Comparison of ENCODE assay signal across 11 cellular contexts in the genomic region with DNA sequence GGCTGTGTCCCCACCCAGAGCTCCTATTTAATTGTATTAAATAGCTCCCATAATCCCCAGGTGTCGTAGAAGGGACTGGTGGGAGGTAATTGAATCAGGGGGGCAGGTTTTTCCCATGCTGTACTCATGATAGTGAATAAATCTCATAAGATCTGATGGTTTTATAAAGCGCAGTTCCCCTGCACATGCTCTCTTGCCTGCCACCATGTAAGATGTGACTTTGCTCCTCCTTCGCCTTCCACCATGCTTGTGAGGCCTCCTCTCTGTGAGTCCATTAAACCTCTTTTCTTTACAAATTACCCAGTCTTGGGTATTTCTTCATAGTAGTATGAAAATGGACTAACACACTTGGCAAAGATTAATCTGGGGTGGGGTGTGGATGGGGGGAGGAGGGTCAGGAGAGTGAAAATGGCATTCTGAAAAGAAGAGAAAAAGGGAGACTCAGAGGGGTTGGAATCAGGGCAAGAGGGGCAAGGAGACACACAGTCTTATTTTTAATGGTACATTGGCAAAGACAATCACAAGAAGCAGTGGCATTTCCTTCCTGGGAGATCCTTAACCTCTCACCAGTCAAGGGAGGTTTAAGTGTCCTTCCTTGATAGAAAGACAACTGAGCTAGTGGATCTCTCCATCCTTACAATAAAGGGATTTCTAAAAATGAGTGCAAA. TPM values are rescaled to one million over a fixed set of nuclear protein-coding genes. Genes with fewer than 3 reads are reported as not detected.
A peak's percentile ranks its signal among the peaks of the same experiment; 100 is the strongest.
DNase-seq lines count a peak whose midpoint lies in the region; ATAC-seq and TF ChIP-seq lines count a peak whose summit lies in the region.
"Had no signal": no experiment of that assay in that cellular context is flagged by ENCODE, and none has a peak within 500 bp of the region (broad histone marks: within the 10 kb centered on the region; RNA-seq: fewer than 3 reads in every experiment).

No MANE protein-coding gene starts in this region.

- 97% methylated on average over 3 of the region's 3 CpGs for WGBS in smooth muscle cell (ENCODE audit: low lambda C conversion rate)

- H3K4me3 ChIP-seq in ascending aorta: no peak overlapping the region
- H3K4me3 ChIP-seq in smooth muscle cell: no peak overlapping the region
- no peak overlapping the region for H3K4me3 ChIP-seq in CD4-positive, alpha-beta memory T cell (ENCODE audit: low read length in 2 of 2)

- H3K27ac ChIP-seq in ascending aorta: peak overlapping the region; percentile 83 to 85
- H3K27ac ChIP-seq in smooth muscle cell (ENCODE audit: low read depth): peak overlapping the region; percentile 95
- no peak overlapping the region for H3K27ac ChIP-seq in CD4-positive, alpha-beta memory T cell (ENCODE audit: low read depth, low read length)

- peaks cover 11% of the 10 kb centered on the region for H3F3A ChIP-seq in smooth muscle cell (ENCODE audit: low read depth)

- no peaks in the 10 kb centered on the region for H3K27me3 Mint-ChIP-seq in CD4-positive, alpha-beta memory T cell
- H3K27me3 Mint-ChIP-seq: naive B cell had no signal

- ATAC-seq in GM19351 (IDR thresholded peaks at IDR 0.05; ENCODE audit: unreplicated experiment): peak; percentile 30
- ATAC-seq in HG02763 (IDR thresholded peaks at IDR 0.05; ENCODE audit: unreplicated experiment): peak; percentile 10
- no peak for ATAC-seq in HG02798 (IDR thresholded peaks at IDR 0.05; ENCODE audit: poor library complexity, unreplicated experiment)
- ATAC-seq in GM18861 (IDR thresholded peaks at IDR 0.05; ENCODE audit: unreplicated experiment): no peak

- H3K4me1 ChIP-seq in ascending aorta (peaks cover 7 to 22% of the 10 kb centered on the region in 2 donors), smooth muscle cell (ENCODE audit: low read depth) (peaks cover 19% of the 10 kb centered on the region)
- no peaks in the 10 kb centered on the region for H3K4me1 ChIP-seq in CD4-positive, alpha-beta memory T cell (ENCODE audit: insufficient read depth, low read length)

- H3K4me3 Mint-ChIP-seq in CD4-positive, alpha-beta memory T cell: no peak overlapping the region
- H3K4me3 Mint-ChIP-seq: naive B cell had no signal

- H3K27ac Mint-ChIP-seq in CD4-positive, alpha-beta memory T cell: no peak overlapping the region
- H3K27ac Mint-ChIP-seq: naive B cell had no signal

- H3K4me1 Mint-ChIP-seq in CD4-positive, alpha-beta memory T cell: peaks cover 0 to 4% (median under 1%) of the 10 kb centered on the region in 4 donors

- peak overlapping the region; percentile 51 for H3K9ac ChIP-seq in smooth muscle cell (ENCODE audit: low read depth)

- H3K9me3 ChIP-seq in ascending aorta (no peaks in the 10 kb centered on the region), smooth muscle cell (replicated peaks; ENCODE audit: low read depth) (no peaks in the 10 kb centered on the region)
- H3K9me3 ChIP-seq in CD4-positive, alpha-beta memory T cell (ENCODE audit: control insufficient read depth in 1 of 2, low read length in 2 of 2): no peaks in the 10 kb centered on the region

- H3K9me3 Mint-ChIP-seq in CD4-positive, alpha-beta memory T cell: peaks cover 0 to 6% (median 2%) of the 10 kb centered on the region in 8 donors

- CTCF ChIA-PET in CD4-positive, alpha-beta memory T cell (lab: Charles Lee; ENCODE audit: partially characterized antibody): interaction anchor here (0.6 kb wide), 1 partner anchor 45 kb away, joined by 4 read pairs; no protein-coding TSS in a partner anchor

- POLR2A ChIA-PET in CD4-positive, alpha-beta memory T cell (lab: Charles Lee; ENCODE audit: partially characterized antibody): no interaction called here

- no peak overlapping the region for H2AFZ ChIP-seq in smooth muscle cell (ENCODE audit: low read depth)

- H3K79me2 ChIP-seq in smooth muscle cell (ENCODE audit: low read depth): no peaks in the 10 kb centered on the region

- DNase-seq in ascending aorta (ENCODE audit: low spot score in 2 of 2) (no peak), smooth muscle cell (lab: John Stamatoyannopoulos, UW; ENCODE audit: unreplicated experiment) (no peak)
- no peak for DNase-seq in CD4-positive, alpha-beta memory T cell
- DNase-seq: naive B cell; NK-92 treated with Interleukin-12 subunit alpha and Interleukin-12 subunit beta, amount 100 ng/mL, for 24 hours had no signal

- H3K36me3 Mint-ChIP-seq in CD4-positive, alpha-beta memory T cell: no peaks in the 10 kb centered on the region

- no peaks in the 10 kb centered on the region for H4K20me1 ChIP-seq in smooth muscle cell (ENCODE audit: low read depth)

- intact Hi-C loops in ascending aorta (cut with DNase I): loop anchor here (1.0 to 5.0 kb wide), 4 partner anchors 36 to 179 kb away; a partner anchor contains a TSS
- intact Hi-C loops in CD4-positive, alpha-beta memory T cell (cut with micrococcal nuclease): no loop called here

- peak overlapping the region; percentile 41 for H3K4me2 ChIP-seq in smooth muscle cell

- H3K36me3 ChIP-seq in ascending aorta (no peaks in the 10 kb centered on the region), smooth muscle cell (ENCODE audit: low read depth) (no peaks in the 10 kb centered on the region)
- no peaks in the 10 kb centered on the region for H3K36me3 ChIP-seq in CD4-positive, alpha-beta memory T cell (ENCODE audit: insufficient read depth, low read length)

- H3K27me3 ChIP-seq in ascending aorta: no peaks in the 10 kb centered on the region
- H3K27me3 ChIP-seq in smooth muscle cell (ENCODE audit: low read depth): no peaks in the 10 kb centered on the region
- no peaks in the 10 kb centered on the region for H3K27me3 ChIP-seq in CD4-positive, alpha-beta memory T cell (ENCODE audit: insufficient read depth, low read length)

- TF ChIP-seq CTCF in ascending aorta (IDR thresholded peaks at IDR 0.05): no peak
- TF ChIP-seq CTCF in smooth muscle cell (IDR thresholded peaks at IDR 0.05; ENCODE audit: borderline replicate concordance, insufficient read depth, poor library complexity, severe bottlenecking): no peak

RNA-seq across cellular contexts. Expression of a gene that starts 37.5 kb away (rescaled TPM):
- total RNA-seq in ascending aorta: not detected
- not detected in 2 replicates for total RNA-seq in smooth muscle cell
- not detected in 2 replicates for polyA plus RNA-seq in smooth muscle cell
- total RNA-seq in CD4-positive, alpha-beta memory T cell: not detected
- not detected for polyA plus RNA-seq in CD4-positive, alpha-beta memory T cell
- total RNA-seq: glomerular endothelial cell, LHCN-M2 had no signal

Comparison
In these comparisons a context has a peak if more than half of its experiments do, and no peak if none do; other contexts are left out.
1. ATAC-seq: peak in GM19351 (single experiment) and HG02763 (single experiment); none in HG02798 (single experiment) and GM18861 (single experiment).